In genomic region chr2:149766339-149766738, GRCh38 we compare ENCODE assay signal across 22 cellular contexts.
DNase-seq lines count a peak whose midpoint lies in the region; ATAC-seq and TF ChIP-seq lines count a peak whose summit lies in the region.
"Had no signal": no experiment of that assay in that cellular context is flagged by ENCODE, and none has a peak within 500 bp of the region (broad histone marks: within the 10 kb centered on the region; RNA-seq: fewer than 3 reads in every experiment).

No MANE protein-coding gene starts in this region.

- POLR2A ChIA-PET in SK-N-SH (lab: Yijun Ruan, JAX) = no interaction called here

- H3K27ac ChIP-seq in right atrium auricular region = no peak overlapping the region
- H3K27ac ChIP-seq in SK-N-SH (ENCODE audit: low read depth in 2 of 2, low read length in 1 of 2) = peak overlapping the region in 1 of 2 experiments; percentile 88; a peak in 2 of 4 replicates
- peak overlapping the region; percentile 92 for H3K27ac ChIP-seq in smooth muscle cell (ENCODE audit: low read depth)
- no peak overlapping the region for H3K27ac ChIP-seq in Peyer's patch
- H3K27ac ChIP-seq: C4-2B, SJSA1 had no signal

- H3K4me1 ChIP-seq in right atrium auricular region (no peaks in the 10 kb centered on the region), SK-N-SH (ENCODE audit: control insufficient read depth in 1 of 2, insufficient read depth in 2 of 2, low read depth in 1 of 2, low read length in 1 of 2) (peaks cover 0 to 12% of the 10 kb centered on the region in 2 experiments; a peak in 2 of 4 replicates), smooth muscle cell (ENCODE audit: low read depth) (peaks cover 19% of the 10 kb centered on the region), Peyer's patch (no peaks in the 10 kb centered on the region)

- 0 out of 2 replicates have a peak overlapping the region, but pooled peaks have one; percentile 2 for H2AFZ ChIP-seq in SK-N-SH (ENCODE audit: low read depth)
- H2AFZ ChIP-seq in smooth muscle cell (ENCODE audit: low read depth) = peak overlapping the region; percentile 49

- TF ChIP-seq RAD21 in SK-N-SH (IDR thresholded peaks at IDR 0.05; ENCODE audit: low read length) = no peak

- no peak for TF ChIP-seq POLR2A in Peyer's patch (IDR thresholded peaks at IDR 0.05)

- TF ChIP-seq EP300 in SK-N-SH (IDR thresholded peaks at IDR 0.05; ENCODE audit: borderline replicate concordance in 1 of 2, low read depth in 1 of 2, low read length in 1 of 2) = no peak

- H3F3A ChIP-seq in SK-N-SH (replicated peaks; ENCODE audit: insufficient read depth) (peaks cover 7% of the 10 kb centered on the region), smooth muscle cell (ENCODE audit: low read depth) (peaks cover 6% of the 10 kb centered on the region)

- CTCF ChIA-PET in SK-N-SH (lab: Yijun Ruan, JAX) = no interaction called here

- no peak for TF ChIP-seq CTCF in right atrium auricular region (IDR thresholded peaks at IDR 0.05)
- TF ChIP-seq CTCF in SK-N-SH (IDR thresholded peaks at IDR 0.05) = no peak
- TF ChIP-seq CTCF in fibroblast of villous mesenchyme (IDR thresholded peaks at IDR 0.05; ENCODE audit: insufficient read depth, low read depth, low read length) = no peak
- TF ChIP-seq CTCF in smooth muscle cell (IDR thresholded peaks at IDR 0.05; ENCODE audit: borderline replicate concordance, insufficient read depth, poor library complexity, severe bottlenecking) = no peak
- no peak for TF ChIP-seq CTCF in Peyer's patch (IDR thresholded peaks at IDR 0.05)

- no peaks in the 10 kb centered on the region for H3K9me2 ChIP-seq in SK-N-SH

- H3K27me3 ChIP-seq in right atrium auricular region (no peaks in the 10 kb centered on the region), SK-N-SH (ENCODE audit: insufficient read depth) (no peaks in the 10 kb centered on the region), smooth muscle cell (ENCODE audit: low read depth) (no peaks in the 10 kb centered on the region), Peyer's patch (no peaks in the 10 kb centered on the region)
- H3K27me3 ChIP-seq: MG63, SJSA1 had no signal

- H3K4me2 ChIP-seq in SK-N-SH = no peak overlapping the region
- no peak overlapping the region for H3K4me2 ChIP-seq in smooth muscle cell

- intact Hi-C loops in Right ventricle myocardium inferior (cut with DNase I) = no loop called here

- H4K20me1 ChIP-seq in SK-N-SH (ENCODE audit: insufficient read depth) (no peaks in the 10 kb centered on the region), smooth muscle cell (ENCODE audit: low read depth) (no peaks in the 10 kb centered on the region)

- peak; percentile 71 for ATAC-seq in Right ventricle myocardium inferior
- ATAC-seq in GM18858 (IDR thresholded peaks at IDR 0.05; ENCODE audit: unreplicated experiment) = no peak

- H3K79me2 ChIP-seq in SK-N-SH (ENCODE audit: insufficient read depth) (no peaks in the 10 kb centered on the region), smooth muscle cell (ENCODE audit: low read depth) (no peaks in the 10 kb centered on the region)

- DNase-seq in Right ventricle myocardium inferior (ENCODE audit: missing footprints) (no peak), right atrium auricular region (ENCODE audit: low spot score) (no peak), SK-N-SH (no peak), fibroblast of villous mesenchyme (ENCODE audit: low read depth) (peak; percentile 21), smooth muscle cell (lab: John Stamatoyannopoulos, UW; ENCODE audit: unreplicated experiment) (no peak), Peyer's patch (no peak)
- DNase-seq in activated CD8-positive, alpha-beta memory T cell treated with anti-CD3 and anti-CD28 coated beads, Interleukin-2, amount 50 U/mL, for 48 hours = no peak
- DNase-seq: 8988T; Calu3; CD8-positive, alpha-beta memory T cell; EL; GF-D8; Karpas-422; MG63; NCI-H1417 treated with DMSO at 0.1 percent for 48 hours; NCI-H187 treated with DMSO at 0.1 percent for 48 hours; NCI-H2107; NCI-H510A; NCI-H748 treated with DMSO at 0.1 percent for 48 hours had no signal

- H3K4me3 ChIP-seq in right atrium auricular region (no peak overlapping the region), SK-N-SH (ENCODE audit: low read depth in 2 of 2, low read length in 1 of 2) (no peak overlapping the region), fibroblast of villous mesenchyme (ENCODE audit: low read depth, low read length) (no peak overlapping the region), smooth muscle cell (no peak overlapping the region), Peyer's patch (no peak overlapping the region)
- H3K4me3 ChIP-seq: MG63, SJSA1 had no signal

- H3K9me3 ChIP-seq in right atrium auricular region (no peaks in the 10 kb centered on the region), SK-N-SH (no peaks in the 10 kb centered on the region), smooth muscle cell (replicated peaks; ENCODE audit: low read depth) (no peaks in the 10 kb centered on the region), Peyer's patch (no peaks in the 10 kb centered on the region)
- H3K9me3 ChIP-seq: MG63, SJSA1 had no signal

- H3K36me3 ChIP-seq in right atrium auricular region = no peaks in the 10 kb centered on the region
- H3K36me3 ChIP-seq in SK-N-SH (replicated peaks in 1 of 2; ENCODE audit: control insufficient read depth in 1 of 2, insufficient read depth in 2 of 2, low read length in 1 of 2) = no peaks in the 10 kb centered on the region
- H3K36me3 ChIP-seq in smooth muscle cell (ENCODE audit: low read depth) = no peaks in the 10 kb centered on the region
- H3K36me3 ChIP-seq in Peyer's patch = no peaks in the 10 kb centered on the region
- H3K36me3 ChIP-seq: MG63, SJSA1 had no signal

- H3K9ac ChIP-seq in SK-N-SH (no peak overlapping the region), smooth muscle cell (ENCODE audit: low read depth) (peak overlapping the region; percentile 80)

TF ChIP-seq in SK-N-SH, 30 proteins besides CTCF, POLR2A, EP300 and RAD21:
- TF ChIP-seq MAX (IDR thresholded peaks at IDR 0.05; ENCODE audit: low read depth) (no peak), RCOR1 (IDR thresholded peaks at IDR 0.05; ENCODE audit: low read length) (no peak), SIN3A (IDR thresholded peaks at IDR 0.05; ENCODE audit: borderline replicate concordance, low read depth, low read length) (no peak), YY1 (IDR thresholded peaks at IDR 0.05; ENCODE audit: low read depth) (no peak)
